9 cellular contexts compared by ENCODE assay signal in the genomic region with DNA sequence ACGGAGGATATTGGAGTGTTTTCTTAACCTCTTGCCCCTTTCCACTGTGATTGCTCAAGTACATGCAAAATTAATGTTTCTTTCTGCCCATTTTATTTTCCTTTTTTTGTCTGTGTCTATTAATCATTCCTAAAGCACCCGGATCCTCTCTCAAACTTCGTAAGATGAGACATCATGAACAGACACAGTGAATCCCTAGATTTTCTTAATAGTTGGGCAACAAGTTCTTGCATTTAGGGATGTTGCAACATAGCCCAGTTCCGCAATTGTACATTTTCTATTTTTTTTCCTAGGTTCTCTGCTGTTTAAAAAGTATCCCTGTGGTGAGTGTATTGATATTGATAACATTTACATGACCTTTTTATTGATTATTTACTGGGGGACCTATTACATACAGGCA. TPM values are rescaled to one million over a fixed set of nuclear protein-coding genes. Genes with fewer than 3 reads are reported as not detected.
DNase-seq lines count a peak whose midpoint lies in the region; ATAC-seq and TF ChIP-seq lines count a peak whose summit lies in the region.
"Had no signal": no experiment of that assay in that cellular context is flagged by ENCODE, and none has a peak within 500 bp of the region (broad histone marks: within the 10 kb centered on the region; RNA-seq: fewer than 3 reads in every experiment).

No MANE protein-coding gene starts in this region.

- peaks cover 7% of the 10 kb centered on the region; the same call in 1 of the 2 replicates for H3F3A ChIP-seq in GM23338 (replicated peaks; ENCODE audit: low read depth)

- H3K27me3 ChIP-seq in GM23338 (ENCODE audit: insufficient read depth) = peaks cover 4% of the 10 kb centered on the region; the same call in 1 of the 2 replicates
- no peaks in the 10 kb centered on the region for H3K27me3 ChIP-seq in sigmoid colon

- no peaks in the 10 kb centered on the region for H3K9me2 ChIP-seq in GM23338 (ENCODE audit: insufficient read depth)

- H3K27ac ChIP-seq in GM23338 (ENCODE audit: low read depth) = no peak overlapping the region
- peak overlapping the region; percentile 78 for H3K27ac ChIP-seq in epithelial cell of prostate
- H3K27ac ChIP-seq in sigmoid colon = peak overlapping the region in 3 of 4 donors; percentile 87 to 95 (median 91)
- H3K27ac ChIP-seq: cardiac muscle cell had no signal

- TF ChIP-seq POLR2A in sigmoid colon (IDR thresholded peaks at IDR 0.05) = no peak

- peaks cover 25% of the 10 kb centered on the region for H3K4me1 Mint-ChIP-seq in GM23338

- TF ChIP-seq CTCF in GM23338 (conservative IDR thresholded peaks at IDR 0.05; ENCODE audit: low read depth in 2 of 2) (no peak), sigmoid colon (IDR thresholded peaks at IDR 0.05) (no peak)

- TF ChIP-seq EP300 in sigmoid colon (IDR thresholded peaks at IDR 0.05) = no peak

- H3K4me3 Mint-ChIP-seq in GM23338 = peak overlapping the region; percentile 92

- no peaks in the 10 kb centered on the region for H3K9me3 ChIP-seq in sigmoid colon

- DNase-seq in GM23338 (ENCODE audit: low spot score) = no peak
- DNase-seq in OCI-M1 (lab: John Stamatoyannopoulos, UW) = peak; percentile 63
- no peak for DNase-seq in epithelial cell of prostate (ENCODE audit: low read depth, low spot score)
- no peak for DNase-seq in sigmoid colon
- DNase-seq in COLO668 (lab: John Stamatoyannopoulos, UW; ENCODE audit: unreplicated experiment) = no peak
- no peak for DNase-seq in iPS-NIHi7 (ENCODE audit: extremely low spot score)
- DNase-seq in activated CD4-positive, alpha-beta T cell treated with anti-CD3 and anti-CD28 coated beads for 4 hours = no peak

- H3K4me3 ChIP-seq in GM23338 (peak overlapping the region; percentile 63), sigmoid colon (peak overlapping the region in 2 of 4 donors; percentile 58 to 79)

- H3K4me2 ChIP-seq in GM23338 = peak overlapping the region; percentile 84

- H3K27ac Mint-ChIP-seq in GM23338 = no peak overlapping the region

- H3K36me3 ChIP-seq in GM23338 (ENCODE audit: insufficient read depth) (peaks cover 19% of the 10 kb centered on the region; the same call in 1 of the 2 replicates), sigmoid colon (peaks cover 0 to 7% (median 2%) of the 10 kb centered on the region in 4 donors)
- H3K36me3 ChIP-seq: cardiac muscle cell had no signal

- no peaks in the 10 kb centered on the region for H4K20me1 ChIP-seq in GM23338 (replicated peaks; ENCODE audit: insufficient read depth)

- peaks cover 13% of the 10 kb centered on the region for H3K9me3 Mint-ChIP-seq in GM23338

- H3K4me1 ChIP-seq in GM23338 (ENCODE audit: insufficient read depth) (peaks cover 26% of the 10 kb centered on the region), sigmoid colon (peaks cover 0 to 30% (median 22%) of the 10 kb centered on the region in 4 donors)

- peaks cover 13% of the 10 kb centered on the region for H3K27me3 Mint-ChIP-seq in GM23338 (ENCODE audit: insufficient read depth, low read depth, poor library complexity)

- no peak for ATAC-seq in GM23338
- no peak for ATAC-seq in HG02970 (IDR thresholded peaks at IDR 0.05; ENCODE audit: low FRiP score, unreplicated experiment)

- peaks cover 36% of the 10 kb centered on the region for H3K36me3 Mint-ChIP-seq in GM23338 (ENCODE audit: low read depth)

- intact Hi-C loops in sigmoid colon (cut with DNase I) = loop anchor here (10.0 kb wide), 2 partner anchors 409 to 519 kb away; a partner anchor contains a TSS

- 66 to 75% methylated on average over 4 of the region's 4 CpGs for WGBS in sigmoid colon, 2 donors

- no peak overlapping the region for H2AFZ ChIP-seq in GM23338

- H3K79me2 ChIP-seq in GM23338 (replicated peaks; ENCODE audit: insufficient read depth) = peaks cover 24% of the 10 kb centered on the region; the same call in 1 of the 2 replicates

TF ChIP-seq in GM23338, 12 proteins besides CTCF, POLR2A, EP300 and RAD21 (continues in another document):
- TF ChIP-seq POLR2AphosphoS5 (IDR thresholded peaks at IDR 0.05; ENCODE audit: low read depth) (no peak), EZH2phosphoT487 (IDR thresholded peaks at IDR 0.05; ENCODE audit: unreplicated experiment) (no peak), ZNF331 (CRISPR knock-in tag; IDR thresholded peaks at IDR 0.05; ENCODE audit: low read depth) (no peak), STAT1 (IDR thresholded peaks at IDR 0.05; ENCODE audit: unreplicated experiment) (no peak)
- TF ChIP-seq, protein P1, sequence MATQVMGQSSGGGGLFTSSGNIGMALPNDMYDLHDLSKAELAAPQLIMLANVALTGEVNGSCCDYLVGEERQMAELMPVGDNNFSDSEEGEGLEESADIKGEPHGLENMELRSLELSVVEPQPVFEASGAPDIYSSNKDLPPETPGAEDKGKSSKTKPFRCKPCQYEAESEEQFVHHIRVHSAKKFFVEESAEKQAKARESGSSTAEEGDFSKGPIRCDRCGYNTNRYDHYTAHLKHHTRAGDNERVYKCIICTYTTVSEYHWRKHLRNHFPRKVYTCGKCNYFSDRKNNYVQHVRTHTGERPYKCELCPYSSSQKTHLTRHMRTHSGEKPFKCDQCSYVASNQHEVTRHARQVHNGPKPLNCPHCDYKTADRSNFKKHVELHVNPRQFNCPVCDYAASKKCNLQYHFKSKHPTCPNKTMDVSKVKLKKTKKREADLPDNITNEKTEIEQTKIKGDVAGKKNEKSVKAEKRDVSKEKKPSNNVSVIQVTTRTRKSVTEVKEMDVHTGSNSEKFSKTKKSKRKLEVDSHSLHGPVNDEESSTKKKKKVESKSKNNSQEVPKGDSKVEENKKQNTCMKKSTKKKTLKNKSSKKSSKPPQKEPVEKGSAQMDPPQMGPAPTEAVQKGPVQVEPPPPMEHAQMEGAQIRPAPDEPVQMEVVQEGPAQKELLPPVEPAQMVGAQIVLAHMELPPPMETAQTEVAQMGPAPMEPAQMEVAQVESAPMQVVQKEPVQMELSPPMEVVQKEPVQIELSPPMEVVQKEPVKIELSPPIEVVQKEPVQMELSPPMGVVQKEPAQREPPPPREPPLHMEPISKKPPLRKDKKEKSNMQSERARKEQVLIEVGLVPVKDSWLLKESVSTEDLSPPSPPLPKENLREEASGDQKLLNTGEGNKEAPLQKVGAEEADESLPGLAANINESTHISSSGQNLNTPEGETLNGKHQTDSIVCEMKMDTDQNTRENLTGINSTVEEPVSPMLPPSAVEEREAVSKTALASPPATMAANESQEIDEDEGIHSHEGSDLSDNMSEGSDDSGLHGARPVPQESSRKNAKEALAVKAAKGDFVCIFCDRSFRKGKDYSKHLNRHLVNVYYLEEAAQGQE (IDR thresholded peaks at IDR 0.05; ENCODE audit: unreplicated experiment) = no peak

RNA-seq across cellular contexts. Expression of a gene that starts 2.9 kb away (rescaled TPM):
- 31.7 and 38.1 TPM in 2 replicates for total RNA-seq in GM23338 (2014; rRNA removed; shearing (Covaris generic))
- polyA plus RNA-seq in GM23338 (2016; fragmentation: Nextera tagmentation; extraction: Ambion mirVana) (18.9 and 23.0 TPM in 2 replicates), sigmoid colon (10 to 100 TPM in 1 of 3 donors, 1 to 10 TPM in 2; 6.6 to 22.1 (median 9.0) TPM)
- 10 to 100 TPM; 26.0 to 33.4 (median 29.0) TPM for total RNA-seq in sigmoid colon

RNA-seq across cellular contexts. Expression of a gene that starts 26.4 kb away (rescaled TPM):
- total RNA-seq in GM23338 (2014; rRNA removed; shearing (Covaris generic)) = 13.8 and 14.7 TPM in 2 replicates
- polyA plus RNA-seq in GM23338 (2016; fragmentation: Nextera tagmentation; extraction: Ambion mirVana) (4.2 and 4.3 TPM in 2 replicates), sigmoid colon (10 to 100 TPM; 21.0 to 29.0 (median 24.7) TPM)
- total RNA-seq in sigmoid colon = 1 to 10 TPM; 3.5 to 7.8 (median 4.1) TPM

RNA-seq across cellular contexts. Expression of a gene that starts 38.5 kb away (rescaled TPM):
- total RNA-seq in GM23338 (2014; rRNA removed; shearing (Covaris generic)) = 27.9 and 30.6 TPM in 2 replicates
- polyA plus RNA-seq in GM23338 (2016; fragmentation: Nextera tagmentation; extraction: Ambion mirVana) (28.2 and 40.7 TPM in 2 replicates), sigmoid colon (1 to 10 TPM; 1.8 to 6.8 (median 2.1) TPM)
- under 1 TPM in 2 of 4 donors, not detected in 2; 0.27 to 0.36 TPM for total RNA-seq in sigmoid colon

RNA-seq across cellular contexts. Expression of a gene that starts 59.4 kb away (rescaled TPM):
- 0.90 TPM in 1 of 2 replicates, not detected in the other for total RNA-seq in GM23338 (2014; rRNA removed; shearing (Covaris generic))
- polyA plus RNA-seq in GM23338 (2016; fragmentation: Nextera tagmentation; extraction: Ambion mirVana) (0.27 TPM in 1 of 2 replicates, not detected in the other), sigmoid colon (not detected)
- total RNA-seq in sigmoid colon = not detected
- total RNA-seq: cardiac muscle cell had no signal
- polyA plus RNA-seq: cardiac muscle cell had no signal

Comparison
In these comparisons a context has a peak if more than half of its experiments do, and no peak if none do; other contexts are left out.
1. RNA of a gene that starts 38.5 kb away (total RNA-seq): 27.9 to 30.6 TPM in GM23338; 0.27 to 0.36 TPM in sigmoid colon; every median in the first group is over 10 times any median in the second.